1 cellular context compared by ENCODE assay signal in the genomic region with DNA sequence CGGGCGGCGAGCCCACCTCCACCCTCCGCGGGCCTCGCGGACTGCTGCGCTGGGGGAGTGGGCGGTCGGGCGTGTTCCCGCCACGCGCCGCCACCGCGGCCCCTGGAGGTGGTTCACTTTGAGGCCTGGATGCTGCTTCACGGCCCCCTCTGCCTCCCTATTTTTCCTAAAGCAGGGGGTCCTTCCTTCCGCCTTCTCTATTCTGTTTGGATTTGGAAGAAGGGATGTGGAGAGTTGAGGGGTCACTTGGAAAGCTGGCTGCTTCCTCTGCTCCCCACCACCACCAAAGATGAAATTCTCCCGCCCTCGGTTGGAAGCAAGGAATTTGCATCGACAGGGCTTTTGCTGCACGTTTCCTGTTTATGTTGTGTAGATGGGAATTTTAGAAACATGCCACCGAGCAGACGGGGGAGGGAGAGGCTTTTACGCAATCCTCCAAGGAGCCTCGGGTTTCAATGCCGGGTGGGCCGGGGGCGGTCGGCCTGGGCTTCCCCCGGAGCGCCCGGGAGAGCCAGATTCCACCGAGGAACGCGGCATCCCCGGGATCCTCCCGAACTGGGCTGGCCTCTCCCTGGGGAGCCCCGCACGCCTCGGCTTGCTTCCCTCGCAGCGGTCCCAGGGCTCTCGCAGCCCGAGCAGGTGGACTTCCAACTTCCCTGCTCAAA.
A peak's percentile ranks its signal among the peaks of the same experiment; 100 is the strongest.
TF ChIP-seq lines count a peak whose summit lies in the region.

No MANE protein-coding gene starts in this region.

TF ChIP-seq in K562, 482 proteins besides CTCF, POLR2A, EP300 and RAD21 (continued from another document):
- TF ChIP-seq AFF4 (CRISPR knock-in tag; IDR thresholded peaks at IDR 0.05) (no peak), HMGN3 (IDR thresholded peaks at IDR 0.05; ENCODE audit: borderline replicate concordance, extremely low read depth, insufficient read length, low read depth, low read length) (peak; percentile 9), ZNF280A (IDR thresholded peaks at IDR 0.05; ENCODE audit: low read depth, partially characterized antibody) (no peak), L3MBTL2 (IDR thresholded peaks at IDR 0.05) (peak; percentile 13; the same call in 1 of the 2 replicates), BRD4 (IDR thresholded peaks at IDR 0.05) (no peak), ZC3H4 (CRISPR knock-in tag; IDR thresholded peaks at IDR 0.05; ENCODE audit: borderline replicate concordance) (no peak)
- TF ChIP-seq, protein P1, sequence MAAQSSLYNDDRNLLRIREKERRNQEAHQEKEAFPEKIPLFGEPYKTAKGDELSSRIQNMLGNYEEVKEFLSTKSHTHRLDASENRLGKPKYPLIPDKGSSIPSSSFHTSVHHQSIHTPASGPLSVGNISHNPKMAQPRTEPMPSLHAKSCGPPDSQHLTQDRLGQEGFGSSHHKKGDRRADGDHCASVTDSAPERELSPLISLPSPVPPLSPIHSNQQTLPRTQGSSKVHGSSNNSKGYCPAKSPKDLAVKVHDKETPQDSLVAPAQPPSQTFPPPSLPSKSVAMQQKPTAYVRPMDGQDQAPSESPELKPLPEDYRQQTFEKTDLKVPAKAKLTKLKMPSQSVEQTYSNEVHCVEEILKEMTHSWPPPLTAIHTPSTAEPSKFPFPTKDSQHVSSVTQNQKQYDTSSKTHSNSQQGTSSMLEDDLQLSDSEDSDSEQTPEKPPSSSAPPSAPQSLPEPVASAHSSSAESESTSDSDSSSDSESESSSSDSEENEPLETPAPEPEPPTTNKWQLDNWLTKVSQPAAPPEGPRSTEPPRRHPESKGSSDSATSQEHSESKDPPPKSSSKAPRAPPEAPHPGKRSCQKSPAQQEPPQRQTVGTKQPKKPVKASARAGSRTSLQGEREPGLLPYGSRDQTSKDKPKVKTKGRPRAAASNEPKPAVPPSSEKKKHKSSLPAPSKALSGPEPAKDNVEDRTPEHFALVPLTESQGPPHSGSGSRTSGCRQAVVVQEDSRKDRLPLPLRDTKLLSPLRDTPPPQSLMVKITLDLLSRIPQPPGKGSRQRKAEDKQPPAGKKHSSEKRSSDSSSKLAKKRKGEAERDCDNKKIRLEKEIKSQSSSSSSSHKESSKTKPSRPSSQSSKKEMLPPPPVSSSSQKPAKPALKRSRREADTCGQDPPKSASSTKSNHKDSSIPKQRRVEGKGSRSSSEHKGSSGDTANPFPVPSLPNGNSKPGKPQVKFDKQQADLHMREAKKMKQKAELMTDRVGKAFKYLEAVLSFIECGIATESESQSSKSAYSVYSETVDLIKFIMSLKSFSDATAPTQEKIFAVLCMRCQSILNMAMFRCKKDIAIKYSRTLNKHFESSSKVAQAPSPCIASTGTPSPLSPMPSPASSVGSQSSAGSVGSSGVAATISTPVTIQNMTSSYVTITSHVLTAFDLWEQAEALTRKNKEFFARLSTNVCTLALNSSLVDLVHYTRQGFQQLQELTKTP (IDR thresholded peaks at IDR 0.05; ENCODE audit: low read depth in 1 of 2, partially characterized antibody in 2 of 2), result no peak
- TF ChIP-seq, protein P2, sequence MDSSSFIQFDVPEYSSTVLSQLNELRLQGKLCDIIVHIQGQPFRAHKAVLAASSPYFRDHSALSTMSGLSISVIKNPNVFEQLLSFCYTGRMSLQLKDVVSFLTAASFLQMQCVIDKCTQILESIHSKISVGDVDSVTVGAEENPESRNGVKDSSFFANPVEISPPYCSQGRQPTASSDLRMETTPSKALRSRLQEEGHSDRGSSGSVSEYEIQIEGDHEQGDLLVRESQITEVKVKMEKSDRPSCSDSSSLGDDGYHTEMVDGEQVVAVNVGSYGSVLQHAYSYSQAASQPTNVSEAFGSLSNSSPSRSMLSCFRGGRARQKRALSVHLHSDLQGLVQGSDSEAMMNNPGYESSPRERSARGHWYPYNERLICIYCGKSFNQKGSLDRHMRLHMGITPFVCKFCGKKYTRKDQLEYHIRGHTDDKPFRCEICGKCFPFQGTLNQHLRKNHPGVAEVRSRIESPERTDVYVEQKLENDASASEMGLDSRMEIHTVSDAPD (CRISPR knock-in tag; IDR thresholded peaks at IDR 0.05), result no peak
